8 cellular contexts compared by ENCODE assay signal in the genomic region with DNA sequence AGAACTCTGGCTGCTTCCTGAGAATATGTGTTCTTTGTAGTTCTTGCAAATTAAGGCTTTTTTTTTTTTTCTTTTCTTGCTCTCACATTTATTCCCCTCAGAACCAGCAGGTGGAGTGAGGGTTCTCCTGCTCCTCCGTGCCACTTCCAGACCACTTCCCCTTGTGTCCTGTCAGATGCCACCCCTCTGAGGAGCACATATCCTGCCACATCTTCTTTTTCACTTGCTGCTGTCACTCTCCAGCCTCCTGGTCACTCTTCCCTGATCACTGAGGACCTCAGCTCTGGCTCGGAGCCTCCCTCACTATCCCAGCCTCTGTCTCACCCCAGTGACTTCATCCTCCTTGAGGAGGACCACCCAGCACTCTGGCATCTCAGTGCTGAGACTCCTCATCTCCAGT.
DNase-seq lines count a peak whose midpoint lies in the region; ATAC-seq, FAIRE-seq and TF ChIP-seq lines count a peak whose summit lies in the region.

No MANE protein-coding gene starts in this region.

- H3K27ac ChIP-seq in cardiac muscle cell (no peak overlapping the region), endothelial cell of umbilical vein (ENCODE audit: insufficient read depth, low read depth, low read length) (no peak overlapping the region), caudate nucleus (ENCODE audit: low read depth, low read length) (no peak overlapping the region)

- CTCF ChIA-PET in endothelial cell of umbilical vein (lab: Charles Lee) = no interaction called here

- H3K9ac ChIP-seq in endothelial cell of umbilical vein (replicated peaks; ENCODE audit: extremely low read depth, insufficient read depth, low read length) = no peak overlapping the region

- H3K4me2 ChIP-seq in endothelial cell of umbilical vein (ENCODE audit: insufficient read depth, low read length) = no peak overlapping the region

- DNase-seq in cardiac muscle cell (ENCODE audit: low read depth in 1 of 2, low spot score in 1 of 2) (peak; percentile 28 to 65), cardiac septum (ENCODE audit: low spot score) (no peak), NCI-H82 treated with DMSO at 0.1 percent for 48 hours (lab: John Stamatoyannopoulos, UW; ENCODE audit: unreplicated experiment) (peak; percentile 1), endothelial cell of umbilical vein (ENCODE audit: low read depth, low spot score) (peak; percentile 28), type B pancreatic cell (ENCODE audit: extremely low spot score, unreplicated experiment) (no peak), caudate nucleus (lab: John Stamatoyannopoulos, UW) (no peak)

- peak overlapping the region; percentile 57 for H3K27ac Mint-ChIP-seq in type B pancreatic cell

- no peak overlapping the region for H3K4me3 Mint-ChIP-seq in type B pancreatic cell

- H3K36me3 ChIP-seq in cardiac muscle cell (no peaks in the 10 kb centered on the region), endothelial cell of umbilical vein (ENCODE audit: control insufficient read depth in 2 of 2, extremely low read depth in 1 of 2, insufficient read depth in 2 of 2, low read length in 2 of 2) (no peaks in the 10 kb centered on the region)

- no peaks in the 10 kb centered on the region for H3K79me2 ChIP-seq in endothelial cell of umbilical vein (ENCODE audit: control insufficient read depth, insufficient read depth, low read length)

- no peaks in the 10 kb centered on the region for H3K9me3 Mint-ChIP-seq in type B pancreatic cell

- no peaks in the 10 kb centered on the region for H4K20me1 ChIP-seq in endothelial cell of umbilical vein (replicated peaks; ENCODE audit: control insufficient read depth, extremely low read depth, insufficient read depth, low read length)

- no peaks in the 10 kb centered on the region for H3K36me3 Mint-ChIP-seq in type B pancreatic cell

- intact Hi-C loops in cardiac septum (cut with DNase I) (no loop called here), endothelial cell of umbilical vein (cut with micrococcal nuclease) (loop anchor here (1.0 kb wide), 1 partner anchor 305 kb away; no protein-coding TSS in a partner anchor)

- no peak overlapping the region for H2AFZ ChIP-seq in endothelial cell of umbilical vein (ENCODE audit: low read depth, low read length)

- ATAC-seq in GM18498 (IDR thresholded peaks at IDR 0.05; ENCODE audit: unreplicated experiment) (no peak), HG03175 (IDR thresholded peaks at IDR 0.05; ENCODE audit: unreplicated experiment) (no peak)

- H3K9me3 ChIP-seq in cardiac muscle cell (ENCODE audit: low read depth) (no peaks in the 10 kb centered on the region), endothelial cell of umbilical vein (replicated peaks; ENCODE audit: control insufficient read depth, insufficient read depth, low read length) (no peaks in the 10 kb centered on the region)

- no peak for TF ChIP-seq POLR2A in endothelial cell of umbilical vein (IDR thresholded peaks at IDR 0.05; ENCODE audit: low read depth, low read length)

- H3K27me3 Mint-ChIP-seq in type B pancreatic cell = peaks cover 4% of the 10 kb centered on the region

- no TSS peak for BruUV-seq in endothelial cell of umbilical vein (replicated peaks; lab: Mats Ljungman, UMichigan)

- H3K27me3 ChIP-seq in cardiac muscle cell = no peaks in the 10 kb centered on the region
- H3K27me3 ChIP-seq in endothelial cell of umbilical vein (ENCODE audit: control insufficient read depth in 2 of 2, insufficient read depth in 2 of 2, low read length in 2 of 2) = no peaks in the 10 kb centered on the region

- POLR2A ChIA-PET in endothelial cell of umbilical vein (lab: Charles Lee) = no interaction called here

- dilution Hi-C loops in endothelial cell of umbilical vein (cut with MboI; ENCODE audit: extremely low pct_ligation_motif_present, low sequenced_read_pairs) = no loop called here

- H3K9me1 ChIP-seq in endothelial cell of umbilical vein (replicated peaks; ENCODE audit: control insufficient read depth, extremely low read depth, insufficient read depth, low read length) = no peaks in the 10 kb centered on the region

- TF ChIP-seq CTCF in cardiac muscle cell (IDR thresholded peaks at IDR 0.05; ENCODE audit: low read depth, low read length) (peak; percentile 64), endothelial cell of umbilical vein (IDR thresholded peaks at IDR 0.05; ENCODE audit: extremely low read depth in 1 of 2, insufficient read depth in 1 of 2, low read depth in 1 of 2, low read length in 2 of 2) (peak; percentile 20 to 35), type B pancreatic cell (conservative IDR thresholded peaks at IDR 0.05) (peak; percentile 64)

- H3K4me3 ChIP-seq in cardiac muscle cell (no peak overlapping the region), endothelial cell of umbilical vein (replicated peaks in 1 of 3; ENCODE audit: insufficient read depth in 1 of 3, low read depth in 1 of 3, low read length in 3 of 3) (no peak overlapping the region)

- FAIRE-seq in endothelial cell of umbilical vein (lab: Jason Lieb, UNC) = no peak

- H3K4me1 Mint-ChIP-seq in type B pancreatic cell (ENCODE audit: unreplicated experiment) = peaks cover 18% of the 10 kb centered on the region

- no peaks in the 10 kb centered on the region for H3K4me1 ChIP-seq in cardiac muscle cell (ENCODE audit: low read depth)
- H3K4me1 ChIP-seq in endothelial cell of umbilical vein (ENCODE audit: control insufficient read depth, extremely low read depth, insufficient read depth, low read length) = no peaks in the 10 kb centered on the region

TF ChIP-seq in endothelial cell of umbilical vein, 7 proteins besides CTCF, POLR2A, EP300 and RAD21:
- no peak for TF ChIP-seq JUN (IDR thresholded peaks at IDR 0.05; ENCODE audit: borderline replicate concordance, insufficient read depth, insufficient read length, low read depth)
- TF ChIP-seq GATA2 (IDR thresholded peaks at IDR 0.05; ENCODE audit: insufficient read depth, insufficient read length, low read depth, low read length) = no peak
TF ChIP-seq in endothelial cell of umbilical vein: peak in this region for 0.

Comparison
In these comparisons a context has a peak if more than half of its experiments do, and no peak if none do; other contexts are left out.
1. DNase-seq: peak in cardiac muscle cell (2 of 2), NCI-H82 treated with DMSO at 0.1 percent for 48 hours (single experiment) and endothelial cell of umbilical vein (single experiment); none in cardiac septum (single experiment), type B pancreatic cell (single experiment) and caudate nucleus (0 of 61).
2. Peak in every context shown above with its lines, with median percentiles within 50 percentile points of each other: CTCF ChIP-seq.